ENCODE assay signal across 25 cellular contexts in the genomic region with DNA sequence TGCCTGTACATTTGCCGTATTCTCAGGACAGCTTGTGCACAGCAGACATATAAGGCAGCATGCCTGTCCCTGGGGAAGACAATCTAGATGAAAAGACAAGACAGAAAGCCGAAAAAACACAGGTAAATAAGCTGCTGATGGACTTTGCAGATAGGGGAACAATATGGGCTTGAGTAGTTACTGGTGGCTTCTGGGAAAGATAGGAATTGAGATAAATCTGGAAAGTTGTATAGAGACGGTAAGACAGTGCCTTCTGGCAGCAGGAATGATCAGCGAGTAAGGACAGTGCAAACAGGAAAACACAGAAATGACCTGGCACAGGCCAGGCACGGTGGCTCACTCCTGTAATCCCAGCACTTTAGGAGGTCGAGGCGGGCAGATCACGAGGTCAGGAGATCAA.
"Had no signal": no experiment of that assay in that cellular context is flagged by ENCODE, and none has a peak within 500 bp of the region (broad histone marks: within the 10 kb centered on the region; RNA-seq: fewer than 3 reads in every experiment).

No MANE protein-coding gene starts in this region.

- H3K36me3 ChIP-seq: ascending aorta, WERI-Rb-1 had no signal

- H3K27me3 ChIP-seq: ascending aorta, body of pancreas had no signal

- H3K4me1 ChIP-seq: ascending aorta, body of pancreas had no signal

- H3K9me3 ChIP-seq: ascending aorta, body of pancreas had no signal

- H3K4me3 ChIP-seq: ascending aorta, body of pancreas had no signal

- H3K9me3 Mint-ChIP-seq: activated CD8-positive, alpha-beta T cell treated with anti-CD3 and anti-CD28 coated beads for 36 hours; activated T-cell treated with anti-CD3 and anti-CD28 coated beads, Interleukin-2, amount 50 U/mL, for 72 hours; activated T-helper 2 cell treated with anti-CD3 and anti-CD28 coated beads, Interferon-gamma antibody, Interleukin-2, Interleukin-4, amounts not matched to agents 10 μg/mL and 5 μg/mL and 100 μg/mL, durations not matched to agents 14 hours and 24 hours and 36 hours had no signal

- DNase-seq: activated CD4-positive, alpha-beta T cell treated with anti-CD3 and anti-CD28 coated beads for 36 hours; activated CD4-positive, alpha-beta T cell treated with anti-CD3 and anti-CD28 coated beads, Interleukin-2, amount 50 U/mL, for 1 hour; activated CD8-positive, alpha-beta memory T cell treated with anti-CD3 and anti-CD28 coated beads, Interleukin-2, amount 50 U/mL, for 4 hours; activated CD8-positive, alpha-beta T cell treated with anti-CD3 and anti-CD28 coated beads for 36 hours; activated gamma-delta T cell treated with Interleukin-2 at 50 U/mL for 16 hours; activated naive CD4-positive, alpha-beta T cell treated with anti-CD3 and anti-CD28 coated beads, Interleukin-2, amount 50 U/mL, for 16 hours; activated T-cell treated with anti-CD3 and anti-CD28 coated beads, Interleukin-2, amount 50 U/mL, for 72 hours; amniotic stem cell; body of pancreas; central memory CD4-positive, alpha-beta T cell; IMR-90; Kasumi-1; KBM-7; NCI-H1092; NCI-H1417; NCI-H1930; NCI-H345; NCI-H510A treated with DMSO at 0.1 percent for 48 hours; NCI-H69; PC-3; SHP77; T-helper 1 cell; WERI-Rb-1 had no signal

- H3K4me1 Mint-ChIP-seq: activated CD4-positive, alpha-beta T cell treated with anti-CD3 and anti-CD28 coated beads for 36 hours had no signal

- ATAC-seq: activated CD4-positive, alpha-beta T cell treated with anti-CD3 and anti-CD28 coated beads for 36 hours; activated CD8-positive, alpha-beta T cell treated with anti-CD3 and anti-CD28 coated beads for 36 hours; activated T-cell treated with anti-CD3 and anti-CD28 coated beads, Interleukin-2, amount 50 U/mL, for 72 hours; body of pancreas; PC-3 had no signal

- H3K27ac Mint-ChIP-seq: activated CD4-positive, alpha-beta T cell treated with anti-CD3 and anti-CD28 coated beads for 36 hours; activated CD8-positive, alpha-beta T cell treated with anti-CD3 and anti-CD28 coated beads for 36 hours; activated T-cell treated with anti-CD3 and anti-CD28 coated beads, Interleukin-2, amount 50 U/mL, for 72 hours; activated T-helper 2 cell treated with anti-CD3 and anti-CD28 coated beads, Interferon-gamma antibody, Interleukin-2, Interleukin-4, amounts not matched to agents 10 μg/mL and 5 μg/mL and 100 μg/mL, durations not matched to agents 14 hours and 24 hours and 36 hours had no signal

- H3K27ac ChIP-seq: ascending aorta, body of pancreas, WERI-Rb-1 had no signal

- H3K4me3 Mint-ChIP-seq: activated CD4-positive, alpha-beta T cell treated with anti-CD3 and anti-CD28 coated beads for 36 hours; activated CD8-positive, alpha-beta T cell treated with anti-CD3 and anti-CD28 coated beads for 36 hours; activated T-cell treated with anti-CD3 and anti-CD28 coated beads, Interleukin-2, amount 50 U/mL, for 72 hours had no signal
